In the genomic region with DNA sequence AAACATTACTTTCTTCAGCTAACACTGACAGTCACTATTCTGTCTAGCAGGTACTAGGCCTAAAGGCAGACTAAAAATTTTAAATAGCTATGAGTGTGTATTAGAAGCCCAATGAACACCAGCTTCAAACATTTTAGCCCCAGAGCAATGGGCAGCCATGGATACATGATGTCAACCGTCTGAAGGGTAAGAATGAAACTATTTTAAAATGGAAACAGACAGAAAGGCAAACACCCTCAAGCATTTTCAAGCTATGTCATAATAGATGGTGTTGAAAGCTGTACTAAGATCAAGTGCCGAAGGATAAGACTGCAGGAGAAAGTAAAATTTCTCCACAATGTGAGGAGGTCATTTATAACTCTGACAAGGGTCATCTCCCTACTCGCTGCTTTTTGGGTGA, we compare ENCODE assay signal across 18 cellular contexts.
DNase-seq lines count a peak whose midpoint lies in the region; ATAC-seq and TF ChIP-seq lines count a peak whose summit lies in the region.
"Had no signal": no experiment of that assay in that cellular context is flagged by ENCODE, and none has a peak within 500 bp of the region (broad histone marks: within the 10 kb centered on the region; RNA-seq: fewer than 3 reads in every experiment).

No MANE protein-coding gene starts in this region.

- no peak overlapping the region for H2BK5ac ChIP-seq in IMR-90 (ENCODE audit: low read depth, low read length, poor library complexity, severe bottlenecking)

- TF ChIP-seq CTCF in IMR-90 (conservative IDR thresholded peaks at IDR 0.05; ENCODE audit: low read depth, low read length), result no peak
- no peak for TF ChIP-seq CTCF in fibroblast of mammary gland (conservative IDR thresholded peaks at IDR 0.05; ENCODE audit: control insufficient read depth, insufficient read depth, low read depth, low read length)
- TF ChIP-seq CTCF in osteocyte (IDR thresholded peaks at IDR 0.05), result no peak

- peaks cover 53% of the 10 kb centered on the region for H3K4me1 Mint-ChIP-seq in osteocyte (ENCODE audit: unreplicated experiment)
- peaks cover 3% of the 10 kb centered on the region for H3K4me1 Mint-ChIP-seq in activated CD4-positive, alpha-beta memory T cell treated with anti-CD3 and anti-CD28 coated beads, Interleukin-2, amount 10 ng/mL, durations not matched to agents 7 days and 5 days

- H3K4me3 Mint-ChIP-seq in osteocyte (ENCODE audit: unreplicated experiment), result no peak overlapping the region
- no peak overlapping the region for H3K4me3 Mint-ChIP-seq in activated CD4-positive, alpha-beta memory T cell treated with anti-CD3 and anti-CD28 coated beads, Interleukin-2, amount 10 ng/mL, durations not matched to agents 7 days and 5 days
- H3K4me3 Mint-ChIP-seq: CD14-positive monocyte, HFFc6 had no signal

- no peak for TF ChIP-seq RAD21 in IMR-90 (IDR thresholded peaks at IDR 0.05; ENCODE audit: low read length)

- H3K27ac Mint-ChIP-seq in osteocyte (ENCODE audit: unreplicated experiment), result peak overlapping the region; percentile 70
- H3K27ac Mint-ChIP-seq in activated CD4-positive, alpha-beta memory T cell treated with anti-CD3 and anti-CD28 coated beads, Interleukin-2, amount 10 ng/mL, durations not matched to agents 7 days and 5 days, result no peak overlapping the region
- H3K27ac Mint-ChIP-seq: CD14-positive monocyte, HFFc6 had no signal

- WGBS in IMR-90 (ENCODE audit: extremely low coverage in 2 of 2, insufficient read length in 1 of 2), 2 experiments, result no CpG with 5 or more reads among the region's 3 CpGs

- H3K36me3 ChIP-seq in IMR-90 (ENCODE audit: control insufficient read depth, insufficient read depth, low read length) (no peaks in the 10 kb centered on the region), adipocyte (ENCODE audit: control insufficient read depth, insufficient read depth, low read length, severe bottlenecking) (no peaks in the 10 kb centered on the region)
- H3K36me3 ChIP-seq: Peyer's patch had no signal

- H4K5ac ChIP-seq in IMR-90 (ENCODE audit: low read depth, low read length), result no peak overlapping the region

- no peak for DNase-seq in IMR-90
- DNase-seq in adipocyte (ENCODE audit: low read depth), result peak; percentile 55
- peak; percentile 13 for DNase-seq in fibroblast of mammary gland (ENCODE audit: low read depth)
- DNase-seq in osteocyte (ENCODE audit: extremely low spot score, unreplicated experiment), result no peak
- no peak for DNase-seq in activated naive CD4-positive, alpha-beta T cell (lab: John Stamatoyannopoulos, UW)
- DNase-seq in activated CD4-positive, alpha-beta memory T cell treated with anti-CD3 and anti-CD28 coated beads, Interleukin-2, amount 10 ng/mL, durations not matched to agents 7 days and 5 days, result no peak
- no peak for DNase-seq in NCI-H1417 treated with DMSO at 0.1 percent for 48 hours (lab: John Stamatoyannopoulos, UW)
- DNase-seq in NCI-H82 (lab: John Stamatoyannopoulos, UW), result no peak
- DNase-seq: AML-193; DMS79 treated with DMSO at 0.1 percent for 48 hours; H7; HFFc6; MM.1S; NCI-H1092 treated with DMSO at 0.1 percent for 48 hours; NCI-H2081; NK-92 treated with Interleukin-12 subunit alpha and Interleukin-12 subunit beta, amount 100 ng/mL, for 24 hours; Peyer's patch had no signal

- no peak overlapping the region for H2BK120ac ChIP-seq in IMR-90 (ENCODE audit: low read depth, low read length)

- dilution Hi-C loops in IMR-90 (cut with HindIII; ENCODE audit: low sequenced_read_pairs, unreplicated experiment), result no loop called here

- no peak overlapping the region for H3K4me2 ChIP-seq in IMR-90 (ENCODE audit: low read depth, low read length)

- no peak overlapping the region for H2AK5ac ChIP-seq in IMR-90 (ENCODE audit: low read depth, low read length)

- no peaks in the 10 kb centered on the region for H4K20me1 ChIP-seq in IMR-90 (ENCODE audit: insufficient read depth, low read length)

- H2BK20ac ChIP-seq in IMR-90 (ENCODE audit: low read depth, low read length), result no peak overlapping the region; the same call in 1 of the 2 replicates

- no peak overlapping the region for H3K4me3 ChIP-seq in IMR-90 (ENCODE audit: insufficient read depth, low read depth, low read length)
- H3K4me3 ChIP-seq in adipocyte (ENCODE audit: low read length), result no peak overlapping the region
- H3K4me3 ChIP-seq in fibroblast of mammary gland (ENCODE audit: control insufficient read depth, low read depth, low read length), result no peak overlapping the region
- H3K4me3 ChIP-seq: Peyer's patch had no signal

- POLR2A ChIA-PET in IMR-90 (lab: Charles Lee; ENCODE audit: unreplicated experiment), result no interaction called here
- POLR2A ChIA-PET in activated CD4-positive, alpha-beta memory T cell treated with anti-CD3 and anti-CD28 coated beads, Interleukin-2, amount 10 ng/mL, durations not matched to agents 7 days and 5 days (lab: Charles Lee), result no interaction called here

- intact Hi-C loops in IMR-90 (cut with micrococcal nuclease), result loop anchor here (5.0 kb wide), 2 partner anchors 195 to 230 kb away; no protein-coding TSS in a partner anchor

- H4K8ac ChIP-seq in IMR-90 (ENCODE audit: low read depth in 2 of 2, low read length in 2 of 2), result no peak overlapping the region

- no peak for ATAC-seq in IMR-90 (ENCODE audit: low read depth)

- H2AFZ ChIP-seq in IMR-90 (replicated peaks; ENCODE audit: low read length, poor library complexity), result no peak overlapping the region

- H3K4me1 ChIP-seq in IMR-90 (ENCODE audit: control insufficient read depth, insufficient read depth, low read length), result peaks cover 8% of the 10 kb centered on the region
- peaks cover 31% of the 10 kb centered on the region for H3K4me1 ChIP-seq in adipocyte (ENCODE audit: control insufficient read depth, insufficient read depth, low read length)
- H3K4me1 ChIP-seq: Peyer's patch had no signal

- TF ChIP-seq POLR2A in IMR-90 (IDR thresholded peaks at IDR 0.05; ENCODE audit: low read depth, low read length), result no peak

- H4K91ac ChIP-seq in IMR-90 (ENCODE audit: insufficient read depth, low read depth, low read length), result no peak overlapping the region

- no peak overlapping the region for H2AK9ac ChIP-seq in IMR-90 (replicated peaks; ENCODE audit: low read depth, low read length, poor library complexity)

- H3K9me3 ChIP-seq in IMR-90 (ENCODE audit: control insufficient read depth, insufficient read depth, low read length) (no peaks in the 10 kb centered on the region), adipocyte (ENCODE audit: control insufficient read depth, low read length) (no peaks in the 10 kb centered on the region)
- H3K9me3 ChIP-seq: Peyer's patch had no signal

- H3K27me3 Mint-ChIP-seq in osteocyte (ENCODE audit: unreplicated experiment), result no peaks in the 10 kb centered on the region
- peaks cover 9% of the 10 kb centered on the region for H3K27me3 Mint-ChIP-seq in activated CD4-positive, alpha-beta memory T cell treated with anti-CD3 and anti-CD28 coated beads, Interleukin-2, amount 10 ng/mL, durations not matched to agents 7 days and 5 days

- no peaks in the 10 kb centered on the region for H3K79me1 ChIP-seq in IMR-90 (ENCODE audit: low read depth in 1 of 2, low read length in 2 of 2)

- no peak overlapping the region for H3K23ac ChIP-seq in IMR-90 (ENCODE audit: low read depth, low read length)

- no peak overlapping the region for H3K9ac ChIP-seq in IMR-90 (ENCODE audit: low read depth, low read length)
- H3K9ac ChIP-seq in adipocyte (ENCODE audit: low read length), result no peak overlapping the region

- H3K56ac ChIP-seq in IMR-90 (ENCODE audit: extremely low read depth, insufficient read depth, low read length), result no peak overlapping the region

- peak overlapping the region; percentile 53; the same call in 1 of the 2 replicates for H3K18ac ChIP-seq in IMR-90 (ENCODE audit: low read depth, low read length)

- H3K27me3 ChIP-seq in IMR-90 (ENCODE audit: control insufficient read depth, insufficient read depth, low read length) (no peaks in the 10 kb centered on the region), adipocyte (replicated peaks; ENCODE audit: control insufficient read depth, insufficient read depth, low read length) (no peaks in the 10 kb centered on the region)
- H3K27me3 ChIP-seq: Peyer's patch had no signal

- CTCF ChIA-PET in IMR-90 (lab: Yijun Ruan, JAX), result interaction anchor here (0.7 kb wide), 1 partner anchor 67 kb away, joined by 3 read pairs; no protein-coding TSS in a partner anchor
- CTCF ChIA-PET in activated CD4-positive, alpha-beta memory T cell treated with anti-CD3 and anti-CD28 coated beads, Interleukin-2, amount 10 ng/mL, durations not matched to agents 7 days and 5 days (lab: Charles Lee), result no interaction called here

- no peak overlapping the region for H3K4ac ChIP-seq in IMR-90 (ENCODE audit: low read depth, low read length)

- no peak overlapping the region for H3K27ac ChIP-seq in IMR-90 (ENCODE audit: insufficient read depth, low read length)
- H3K27ac ChIP-seq: Peyer's patch had no signal

- H2BK15ac ChIP-seq in IMR-90 (ENCODE audit: low read depth, low read length), result 0 out of 3 replicates have a peak overlapping the region, but pooled peaks have one; percentile 1

- no peaks in the 10 kb centered on the region for H3K9me3 Mint-ChIP-seq in osteocyte (ENCODE audit: unreplicated experiment)
- H3K9me3 Mint-ChIP-seq in activated CD4-positive, alpha-beta memory T cell treated with anti-CD3 and anti-CD28 coated beads, Interleukin-2, amount 10 ng/mL, durations not matched to agents 7 days and 5 days, result no peaks in the 10 kb centered on the region
- H3K9me3 Mint-ChIP-seq: CD14-positive monocyte, HFFc6 had no signal

- H3K36me3 Mint-ChIP-seq in osteocyte (ENCODE audit: unreplicated experiment), result no peaks in the 10 kb centered on the region
- H3K36me3 Mint-ChIP-seq in activated CD4-positive, alpha-beta memory T cell treated with anti-CD3 and anti-CD28 coated beads, Interleukin-2, amount 10 ng/mL, durations not matched to agents 7 days and 5 days (ENCODE audit: low read depth), result no peaks in the 10 kb centered on the region
- H3K36me3 Mint-ChIP-seq: CD14-positive monocyte had no signal

- H3K14ac ChIP-seq in IMR-90 (replicated peaks; ENCODE audit: low read depth, low read length), result no peak overlapping the region

- no peaks in the 10 kb centered on the region; the same call in 1 of the 2 replicates for H3K9me1 ChIP-seq in IMR-90 (ENCODE audit: insufficient read depth, low read length)

- in situ Hi-C loops in IMR-90 (cut with MboI; ENCODE audit: low sequenced_read_pairs), result no loop called here

- no TSS peak for BruUV-seq in IMR-90 (replicated peaks; lab: Mats Ljungman, UMichigan)

TF ChIP-seq in IMR-90, 13 proteins besides CTCF, POLR2A, EP300 and RAD21 (continues in another document):
- TF ChIP-seq MXI1 (IDR thresholded peaks at IDR 0.05; ENCODE audit: borderline replicate concordance, low read depth, low read length) (no peak), CHD1 (IDR thresholded peaks at IDR 0.05; ENCODE audit: low read depth, low read length) (no peak)
- TF ChIP-seq, protein P1, sequence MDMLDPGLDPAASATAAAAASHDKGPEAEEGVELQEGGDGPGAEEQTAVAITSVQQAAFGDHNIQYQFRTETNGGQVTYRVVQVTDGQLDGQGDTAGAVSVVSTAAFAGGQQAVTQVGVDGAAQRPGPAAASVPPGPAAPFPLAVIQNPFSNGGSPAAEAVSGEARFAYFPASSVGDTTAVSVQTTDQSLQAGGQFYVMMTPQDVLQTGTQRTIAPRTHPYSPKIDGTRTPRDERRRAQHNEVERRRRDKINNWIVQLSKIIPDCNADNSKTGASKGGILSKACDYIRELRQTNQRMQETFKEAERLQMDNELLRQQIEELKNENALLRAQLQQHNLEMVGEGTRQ (IDR thresholded peaks at IDR 0.05; ENCODE audit: low read depth, low read length), result no peak

Comparison
In these comparisons a context has a peak if more than half of its experiments do, and no peak if none do; other contexts are left out.
1. DNase-seq: peak in adipocyte (single experiment) and fibroblast of mammary gland (single experiment); none in IMR-90 (single experiment), osteocyte (single experiment), activated naive CD4-positive, alpha-beta T cell (0 of 4), activated CD4-positive, alpha-beta memory T cell treated with anti-CD3 and anti-CD28 coated beads, Interleukin-2, amount 10 ng/mL, durations not matched to agents 7 days and 5 days (single experiment), NCI-H1417 treated with DMSO at 0.1 percent for 48 hours (single experiment) and NCI-H82 (single experiment).